In the genomic region with DNA sequence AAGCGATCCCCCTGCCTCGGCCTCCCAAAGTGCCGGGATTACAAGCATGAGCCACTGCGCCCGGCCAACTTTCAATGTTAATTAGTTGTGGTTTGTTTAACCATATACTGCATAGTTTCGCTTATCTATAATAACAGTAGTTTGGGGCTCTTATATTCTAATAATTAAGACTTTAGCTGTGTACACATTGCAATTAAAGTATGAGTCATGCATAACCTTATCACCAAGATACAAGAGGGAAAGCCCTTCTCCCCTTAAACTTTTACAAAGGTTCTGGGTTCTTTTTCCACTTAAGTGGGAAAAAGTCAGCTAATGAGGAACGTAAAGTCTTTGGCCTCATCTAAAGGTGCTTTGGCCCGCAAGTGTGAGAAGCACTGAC, we compare ENCODE assay signal across 3 cellular contexts.
TF ChIP-seq lines count a peak whose summit lies in the region.

No MANE protein-coding gene starts in this region.

TF ChIP-seq in A549, 52 proteins besides CTCF, POLR2A, EP300 and RAD21:
- no peak for TF ChIP-seq EHF (CRISPR knock-in tag; IDR thresholded peaks at IDR 0.05)
- TF ChIP-seq FOSL2 (IDR thresholded peaks at IDR 0.05) = no peak
- TF ChIP-seq FOSL2 (CRISPR knock-in tag; IDR thresholded peaks at IDR 0.05) = 0 out of 2 replicates have a peak, but pooled peaks have one; percentile 36
TF ChIP-seq in A549: peak in this region for 1.

TF ChIP-seq in HEK293, 187 proteins besides CTCF, POLR2A, EP300 and RAD21:
- TF ChIP-seq ZNF629 (tag by site-specific recombination; IDR thresholded peaks at IDR 0.05) (peak; percentile 46; the same call in 1 of the 2 replicates), GLI2 (tag by site-specific recombination; IDR thresholded peaks at IDR 0.05; ENCODE audit: borderline replicate concordance, low read depth) (peak; percentile 33; the same call in 1 of the 2 replicates), SP7 (tag by site-specific recombination; IDR thresholded peaks at IDR 0.05) (peak; percentile 99), ZNF366 (tag by site-specific recombination; conservative IDR thresholded peaks at IDR 0.05) (0 out of 2 replicates have a peak, but pooled peaks have one; percentile 25), REST (tag by site-specific recombination; IDR thresholded peaks at IDR 0.05) (no peak), ZEB2 (tag by site-specific recombination; IDR thresholded peaks at IDR 0.05) (peak; percentile 55; the same call in 1 of the 2 replicates), OSR2 (tag by site-specific recombination; IDR thresholded peaks at IDR 0.05) (peak; percentile 71), ZNF146 (tag by site-specific recombination; IDR thresholded peaks at IDR 0.05) (no peak), ZFP3 (tag by site-specific recombination; IDR thresholded peaks at IDR 0.05; ENCODE audit: low read depth) (no peak)
- TF ChIP-seq, protein P1, sequence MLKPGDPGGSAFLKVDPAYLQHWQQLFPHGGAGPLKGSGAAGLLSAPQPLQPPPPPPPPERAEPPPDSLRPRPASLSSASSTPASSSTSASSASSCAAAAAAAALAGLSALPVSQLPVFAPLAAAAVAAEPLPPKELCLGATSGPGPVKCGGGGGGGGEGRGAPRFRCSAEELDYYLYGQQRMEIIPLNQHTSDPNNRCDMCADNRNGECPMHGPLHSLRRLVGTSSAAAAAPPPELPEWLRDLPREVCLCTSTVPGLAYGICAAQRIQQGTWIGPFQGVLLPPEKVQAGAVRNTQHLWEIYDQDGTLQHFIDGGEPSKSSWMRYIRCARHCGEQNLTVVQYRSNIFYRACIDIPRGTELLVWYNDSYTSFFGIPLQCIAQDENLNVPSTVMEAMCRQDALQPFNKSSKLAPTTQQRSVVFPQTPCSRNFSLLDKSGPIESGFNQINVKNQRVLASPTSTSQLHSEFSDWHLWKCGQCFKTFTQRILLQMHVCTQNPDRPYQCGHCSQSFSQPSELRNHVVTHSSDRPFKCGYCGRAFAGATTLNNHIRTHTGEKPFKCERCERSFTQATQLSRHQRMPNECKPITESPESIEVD (tag by site-specific recombination; IDR thresholded peaks at IDR 0.05) = peak; percentile 68

TF ChIP-seq in K562, 482 proteins besides CTCF, POLR2A, EP300 and RAD21 (continues in another document):
- TF ChIP-seq ELF2 (CRISPR knock-in tag; IDR thresholded peaks at IDR 0.05) (no peak), ZNF561 (CRISPR knock-in tag; conservative IDR thresholded peaks at IDR 0.05) (no peak), BHLHE40 (IDR thresholded peaks at IDR 0.05; ENCODE audit: low read length) (no peak), ZNF121 (CRISPR knock-in tag; conservative IDR thresholded peaks at IDR 0.05) (no peak), ZC3H11A (IDR thresholded peaks at IDR 0.05; ENCODE audit: low read depth, low read length) (no peak), SMARCE1 (IDR thresholded peaks at IDR 0.05) (peak; percentile 75; the same call in 1 of the 2 replicates), CHD7 (IDR thresholded peaks at IDR 0.05; ENCODE audit: low read depth, low read length) (no peak), BRD4 (IDR thresholded peaks at IDR 0.05) (no peak), MTA1 (IDR thresholded peaks at IDR 0.05; ENCODE audit: borderline replicate concordance) (peak; percentile 22; the same call in 1 of the 2 replicates), KLF16 (IDR thresholded peaks at IDR 0.05) (no peak), EP400 (IDR thresholded peaks at IDR 0.05) (no peak), OTX1 (CRISPR knock-in tag; IDR thresholded peaks at IDR 0.05) (no peak), HNRNPH1 (optimal IDR thresholded peaks at IDR 0.05; ENCODE audit: low read depth, low read length) (no peak), BACH1 (tag; IDR thresholded peaks at IDR 0.05) (no peak), MYNN (IDR thresholded peaks at IDR 0.05) (no peak), MYNN (CRISPR knock-in tag; IDR thresholded peaks at IDR 0.05) (no peak), TEAD4 (IDR thresholded peaks at IDR 0.05; ENCODE audit: low read length) (0 out of 2 replicates have a peak, but pooled peaks have one; percentile 25), TEAD4 (CRISPR knock-in tag; IDR thresholded peaks at IDR 0.05; ENCODE audit: borderline replicate concordance) (no peak), SRSF7 (optimal IDR thresholded peaks at IDR 0.05; ENCODE audit: low read depth, low read length) (no peak), TRIM24 (IDR thresholded peaks at IDR 0.05) (no peak), ZNF23 (CRISPR knock-in tag; IDR thresholded peaks at IDR 0.05) (no peak), HNRNPK (IDR thresholded peaks at IDR 0.05; ENCODE audit: low read depth, low read length, poor library complexity, severe bottlenecking) (no peak), ZNF280B (CRISPR knock-in tag; IDR thresholded peaks at IDR 0.05) (no peak), TAF9B (IDR thresholded peaks at IDR 0.05; ENCODE audit: partially characterized antibody) (no peak), ZNF79 (CRISPR knock-in tag; IDR thresholded peaks at IDR 0.05; ENCODE audit: low read depth) (no peak), FOXP1 (CRISPR knock-in tag; IDR thresholded peaks at IDR 0.05) (no peak), NR1H2 (CRISPR knock-in tag; IDR thresholded peaks at IDR 0.05) (no peak), ZNF133 (CRISPR knock-in tag; IDR thresholded peaks at IDR 0.05) (no peak), ZNF655 (CRISPR knock-in tag; IDR thresholded peaks at IDR 0.05) (no peak), CXXC5 (CRISPR knock-in tag; IDR thresholded peaks at IDR 0.05) (no peak), SNAPC5 (CRISPR knock-in tag; IDR thresholded peaks at IDR 0.05) (no peak), ZBTB1 (CRISPR knock-in tag; IDR thresholded peaks at IDR 0.05; ENCODE audit: borderline replicate concordance, low read depth) (no peak), HMG20B (CRISPR knock-in tag; IDR thresholded peaks at IDR 0.05) (no peak), DPF2 (IDR thresholded peaks at IDR 0.05) (peak; percentile 83)
- TF ChIP-seq, protein P2, sequence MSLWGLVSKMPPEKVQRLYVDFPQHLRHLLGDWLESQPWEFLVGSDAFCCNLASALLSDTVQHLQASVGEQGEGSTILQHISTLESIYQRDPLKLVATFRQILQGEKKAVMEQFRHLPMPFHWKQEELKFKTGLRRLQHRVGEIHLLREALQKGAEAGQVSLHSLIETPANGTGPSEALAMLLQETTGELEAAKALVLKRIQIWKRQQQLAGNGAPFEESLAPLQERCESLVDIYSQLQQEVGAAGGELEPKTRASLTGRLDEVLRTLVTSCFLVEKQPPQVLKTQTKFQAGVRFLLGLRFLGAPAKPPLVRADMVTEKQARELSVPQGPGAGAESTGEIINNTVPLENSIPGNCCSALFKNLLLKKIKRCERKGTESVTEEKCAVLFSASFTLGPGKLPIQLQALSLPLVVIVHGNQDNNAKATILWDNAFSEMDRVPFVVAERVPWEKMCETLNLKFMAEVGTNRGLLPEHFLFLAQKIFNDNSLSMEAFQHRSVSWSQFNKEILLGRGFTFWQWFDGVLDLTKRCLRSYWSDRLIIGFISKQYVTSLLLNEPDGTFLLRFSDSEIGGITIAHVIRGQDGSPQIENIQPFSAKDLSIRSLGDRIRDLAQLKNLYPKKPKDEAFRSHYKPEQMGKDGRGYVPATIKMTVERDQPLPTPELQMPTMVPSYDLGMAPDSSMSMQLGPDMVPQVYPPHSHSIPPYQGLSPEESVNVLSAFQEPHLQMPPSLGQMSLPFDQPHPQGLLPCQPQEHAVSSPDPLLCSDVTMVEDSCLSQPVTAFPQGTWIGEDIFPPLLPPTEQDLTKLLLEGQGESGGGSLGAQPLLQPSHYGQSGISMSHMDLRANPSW (CRISPR knock-in tag; IDR thresholded peaks at IDR 0.05) = no peak
- TF ChIP-seq, protein P3, sequence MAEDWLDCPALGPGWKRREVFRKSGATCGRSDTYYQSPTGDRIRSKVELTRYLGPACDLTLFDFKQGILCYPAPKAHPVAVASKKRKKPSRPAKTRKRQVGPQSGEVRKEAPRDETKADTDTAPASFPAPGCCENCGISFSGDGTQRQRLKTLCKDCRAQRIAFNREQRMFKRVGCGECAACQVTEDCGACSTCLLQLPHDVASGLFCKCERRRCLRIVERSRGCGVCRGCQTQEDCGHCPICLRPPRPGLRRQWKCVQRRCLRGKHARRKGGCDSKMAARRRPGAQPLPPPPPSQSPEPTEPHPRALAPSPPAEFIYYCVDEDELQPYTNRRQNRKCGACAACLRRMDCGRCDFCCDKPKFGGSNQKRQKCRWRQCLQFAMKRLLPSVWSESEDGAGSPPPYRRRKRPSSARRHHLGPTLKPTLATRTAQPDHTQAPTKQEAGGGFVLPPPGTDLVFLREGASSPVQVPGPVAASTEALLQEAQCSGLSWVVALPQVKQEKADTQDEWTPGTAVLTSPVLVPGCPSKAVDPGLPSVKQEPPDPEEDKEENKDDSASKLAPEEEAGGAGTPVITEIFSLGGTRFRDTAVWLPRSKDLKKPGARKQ (CRISPR knock-in tag; IDR thresholded peaks at IDR 0.05) = no peak
